20 cellular contexts compared by ENCODE assay signal in the genomic region with DNA sequence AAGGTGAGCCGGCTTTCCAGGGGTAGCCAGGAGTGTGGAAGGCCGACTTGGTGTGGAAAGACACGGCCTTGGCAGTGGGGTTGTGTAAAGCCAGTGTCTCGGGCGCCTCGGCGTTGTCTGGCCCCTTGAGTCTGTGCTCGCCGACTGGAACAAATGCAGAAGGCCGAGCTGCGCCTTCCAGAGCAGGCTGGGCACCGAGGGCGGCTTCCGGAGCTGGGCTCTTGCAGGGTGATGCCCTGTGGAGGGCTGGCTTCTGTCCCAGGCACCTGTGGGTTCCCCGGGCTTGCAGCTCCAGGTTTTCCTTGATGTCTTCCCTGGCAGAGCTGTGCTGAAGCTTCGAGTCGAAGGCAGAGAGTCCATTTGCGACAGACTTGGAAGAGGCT. TPM values are rescaled to one million over a fixed set of nuclear protein-coding genes. Genes with fewer than 3 reads are reported as not detected.
DNase-seq lines count a peak whose midpoint lies in the region; ATAC-seq, FAIRE-seq and TF ChIP-seq lines count a peak whose summit lies in the region.
"Had no signal": no experiment of that assay in that cellular context is flagged by ENCODE, and none has a peak within 500 bp of the region (broad histone marks: within the 10 kb centered on the region; RNA-seq: fewer than 3 reads in every experiment).

No MANE protein-coding gene starts in this region.

- peaks cover 32% of the 10 kb centered on the region for H3K36me3 Mint-ChIP-seq in WTC11
- peaks cover 33% of the 10 kb centered on the region for H3K36me3 Mint-ChIP-seq in type B pancreatic cell

- H3K27ac ChIP-seq in left ventricle myocardium inferior (replicated peaks): peak overlapping the region; percentile 84
- H3K27ac ChIP-seq in kidney (ENCODE audit: low read depth in 2 of 2, low read length in 2 of 2): no peak overlapping the region
- H3K27ac ChIP-seq in vagina: no peak overlapping the region
- H3K27ac ChIP-seq: SK-N-MC had no signal

- H3K4me3 Mint-ChIP-seq in WTC11 (no peak overlapping the region), type B pancreatic cell (no peak overlapping the region)
- H3K4me3 Mint-ChIP-seq: CD8-positive, alpha-beta memory T cell; IgD-negative memory B cell had no signal

- POLR2A ChIA-PET in WTC11 (lab: Charles Lee): no interaction called here

- H3K27me3 ChIP-seq in left ventricle myocardium inferior (ENCODE audit: low read depth) (no peaks in the 10 kb centered on the region), vagina (no peaks in the 10 kb centered on the region)

- no peak overlapping the region for H3K9ac ChIP-seq in kidney (ENCODE audit: low read length in 2 of 2)

- peaks cover 19% of the 10 kb centered on the region for H3K4me1 Mint-ChIP-seq in WTC11
- peaks cover 16% of the 10 kb centered on the region for H3K4me1 Mint-ChIP-seq in type B pancreatic cell (ENCODE audit: unreplicated experiment)
- H3K4me1 Mint-ChIP-seq: IgD-negative memory B cell had no signal

- CTCF ChIA-PET in WTC11 (lab: Charles Lee): interaction anchor here (1.0 to 1.2 kb wide), 2 partner anchors 9 to 50 kb away, joined by 3 to 4 read pairs; no protein-coding TSS in a partner anchor

- FAIRE-seq in kidney (lab: Jason Lieb, UNC) (no peak), H54 (lab: Jason Lieb, UNC) (no peak)

- H3K4me3 ChIP-seq in left ventricle myocardium inferior: peak overlapping the region; percentile 60
- no peak overlapping the region for H3K4me3 ChIP-seq in kidney (ENCODE audit: low read length in 2 of 2)
- H3K4me3 ChIP-seq in vagina: no peak overlapping the region
- H3K4me3 ChIP-seq: HAP-1, SK-N-MC had no signal

- H3K36me3 ChIP-seq in left ventricle myocardium inferior: no peaks in the 10 kb centered on the region
- H3K36me3 ChIP-seq in kidney (ENCODE audit: control insufficient read depth in 1 of 2, insufficient read depth in 2 of 2, low read length in 2 of 2): peaks cover 10 to 12% of the 10 kb centered on the region in 2 donors
- peaks cover 0 to 31% of the 10 kb centered on the region in 2 donors for H3K36me3 ChIP-seq in vagina

- TF ChIP-seq POLR2A in vagina (IDR thresholded peaks at IDR 0.05) (no peak), H54 (IDR thresholded peaks at IDR 0.05; ENCODE audit: low read depth, low read length) (no peak)

- TF ChIP-seq CTCF in left ventricle myocardium inferior (IDR thresholded peaks at IDR 0.05; ENCODE audit: borderline replicate concordance) (no peak), WTC11 (IDR thresholded peaks at IDR 0.05) (no peak), kidney (IDR thresholded peaks at IDR 0.05; ENCODE audit: borderline replicate concordance, extremely low read depth, insufficient read depth) (no peak), type B pancreatic cell (conservative IDR thresholded peaks at IDR 0.05) (no peak), vagina (IDR thresholded peaks at IDR 0.05) (no peak)

- H3K27ac Mint-ChIP-seq in WTC11 (peak overlapping the region; percentile 89), type B pancreatic cell (peak overlapping the region; percentile 48)
- H3K27ac Mint-ChIP-seq: CD8-positive, alpha-beta memory T cell had no signal

- H3K9me3 Mint-ChIP-seq in WTC11 (peaks cover 15% of the 10 kb centered on the region), type B pancreatic cell (peaks cover 6% of the 10 kb centered on the region)
- H3K9me3 Mint-ChIP-seq: CD8-positive, alpha-beta memory T cell had no signal

- intact Hi-C loops in left ventricle myocardium inferior (cut with micrococcal nuclease) (no loop called here), Right ventricle myocardium inferior (cut with DNase I) (loop anchor here (2.0 to 5.0 kb wide), 2 partner anchors 25 to 35 kb away; no protein-coding TSS in a partner anchor), kidney (cut with DNase I) (no loop called here), vagina (cut with DNase I) (no loop called here)

- H3K9me3 ChIP-seq in left ventricle myocardium inferior (replicated peaks) (no peaks in the 10 kb centered on the region), kidney (ENCODE audit: control insufficient read depth in 1 of 2, low read length in 2 of 2) (no peaks in the 10 kb centered on the region), vagina (no peaks in the 10 kb centered on the region)
- H3K9me3 ChIP-seq: HAP-1 had no signal

- H3K27me3 Mint-ChIP-seq in WTC11 (ENCODE audit: low read depth) (no peaks in the 10 kb centered on the region), type B pancreatic cell (no peaks in the 10 kb centered on the region)
- H3K27me3 Mint-ChIP-seq: CD8-positive, alpha-beta memory T cell; IgD-negative memory B cell had no signal

- DNase-seq in left ventricle myocardium inferior: no peak
- DNase-seq in Right ventricle myocardium inferior (ENCODE audit: missing footprints): no peak
- DNase-seq in WTC11 (ENCODE audit: low spot score): no peak
- peak; percentile 69 for DNase-seq in kidney
- DNase-seq in type B pancreatic cell (ENCODE audit: extremely low spot score, unreplicated experiment): no peak
- DNase-seq in vagina (ENCODE audit: extremely low spot score in 2 of 2): no peak
- no peak for DNase-seq in middle frontal gyrus (ENCODE audit: extremely low spot score, low spot score)
- DNase-seq in H54 (ENCODE audit: insufficient read length, low spot score): no peak
- DNase-seq: ACHN; CD8-positive, alpha-beta memory T cell; EL; NCI-H1436; NCI-H2081 treated with DMSO at 0.1 percent for 48 hours; NCI-H226; NCI-H526 treated with DMSO at 0.1 percent for 48 hours; NK-92 treated with Interleukin-12 subunit alpha and Interleukin-12 subunit beta, amount 100 ng/mL, for 24 hours; OCI-M1 had no signal

- ATAC-seq in Right ventricle myocardium inferior: no peak
- ATAC-seq in WTC11: no peak

- H3K4me1 ChIP-seq in left ventricle myocardium inferior (peaks cover 39% of the 10 kb centered on the region), kidney (ENCODE audit: control insufficient read depth in 1 of 2, insufficient read depth in 1 of 2, low read depth in 1 of 2, low read length in 2 of 2) (peaks cover 0 to 7% of the 10 kb centered on the region in 2 donors), vagina (peaks cover 9% of the 10 kb centered on the region)

TF ChIP-seq in WTC11, 78 proteins besides CTCF, POLR2A, EP300 and RAD21 (continues in another document):
- TF ChIP-seq, protein P1, sequence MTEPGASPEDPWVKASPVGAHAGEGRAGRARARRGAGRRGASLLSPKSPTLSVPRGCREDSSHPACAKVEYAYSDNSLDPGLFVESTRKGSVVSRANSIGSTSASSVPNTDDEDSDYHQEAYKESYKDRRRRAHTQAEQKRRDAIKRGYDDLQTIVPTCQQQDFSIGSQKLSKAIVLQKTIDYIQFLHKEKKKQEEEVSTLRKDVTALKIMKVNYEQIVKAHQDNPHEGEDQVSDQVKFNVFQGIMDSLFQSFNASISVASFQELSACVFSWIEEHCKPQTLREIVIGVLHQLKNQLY (CRISPR knock-in tag; IDR thresholded peaks at IDR 0.05): no peak
- TF ChIP-seq ZNF263 (CRISPR knock-in tag; IDR thresholded peaks at IDR 0.05; ENCODE audit: low read depth) (no peak), TCF7 (CRISPR knock-in tag; IDR thresholded peaks at IDR 0.05; ENCODE audit: low read depth) (no peak), GABPB1 (CRISPR knock-in tag; IDR thresholded peaks at IDR 0.05) (no peak), PRRX2 (CRISPR knock-in tag; IDR thresholded peaks at IDR 0.05) (no peak), HMGA2 (CRISPR knock-in tag; IDR thresholded peaks at IDR 0.05) (no peak)
- TF ChIP-seq, protein P2, sequence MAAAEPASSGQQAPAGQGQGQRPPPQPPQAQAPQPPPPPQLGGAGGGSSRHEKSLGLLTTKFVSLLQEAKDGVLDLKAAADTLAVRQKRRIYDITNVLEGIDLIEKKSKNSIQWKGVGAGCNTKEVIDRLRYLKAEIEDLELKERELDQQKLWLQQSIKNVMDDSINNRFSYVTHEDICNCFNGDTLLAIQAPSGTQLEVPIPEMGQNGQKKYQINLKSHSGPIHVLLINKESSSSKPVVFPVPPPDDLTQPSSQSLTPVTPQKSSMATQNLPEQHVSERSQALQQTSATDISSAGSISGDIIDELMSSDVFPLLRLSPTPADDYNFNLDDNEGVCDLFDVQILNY (CRISPR knock-in tag; IDR thresholded peaks at IDR 0.05): no peak
- TF ChIP-seq, protein P3, sequence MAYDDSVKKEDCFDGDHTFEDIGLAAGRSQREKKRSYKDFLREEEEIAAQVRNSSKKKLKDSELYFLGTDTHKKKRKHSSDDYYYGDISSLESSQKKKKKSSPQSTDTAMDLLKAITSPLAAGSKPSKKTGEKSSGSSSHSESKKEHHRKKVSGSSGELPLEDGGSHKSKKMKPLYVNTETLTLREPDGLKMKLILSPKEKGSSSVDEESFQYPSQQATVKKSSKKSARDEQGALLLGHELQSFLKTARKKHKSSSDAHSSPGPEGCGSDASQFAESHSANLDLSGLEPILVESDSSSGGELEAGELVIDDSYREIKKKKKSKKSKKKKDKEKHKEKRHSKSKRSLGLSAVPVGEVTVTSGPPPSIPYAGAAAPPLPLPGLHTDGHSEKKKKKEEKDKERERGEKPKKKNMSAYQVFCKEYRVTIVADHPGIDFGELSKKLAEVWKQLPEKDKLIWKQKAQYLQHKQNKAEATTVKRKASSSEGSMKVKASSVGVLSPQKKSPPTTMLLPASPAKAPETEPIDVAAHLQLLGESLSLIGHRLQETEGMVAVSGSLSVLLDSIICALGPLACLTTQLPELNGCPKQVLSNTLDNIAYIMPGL (CRISPR knock-in tag; IDR thresholded peaks at IDR 0.05): no peak

RNA-seq across cellular contexts. Expression of a gene that starts 8.0 kb away (rescaled TPM):
- total RNA-seq in left ventricle myocardium inferior: not detected
- not detected for total RNA-seq in Right ventricle myocardium inferior
- 0.04 to 0.07 TPM in 2 of 3 replicates, not detected in the other for total RNA-seq in WTC11 (2021)
- total RNA-seq in kidney: 0.25 TPM
- 0.30 TPM for polyA plus RNA-seq in kidney (ENCODE audit: insufficient read depth, low read depth, low replicate concordance)
- 10.3 and 34.7 TPM in 2 replicates for total RNA-seq in type B pancreatic cell (ENCODE audit: low replicate concordance)
- total RNA-seq in vagina: 83.0 TPM
- total RNA-seq: CD8-positive, alpha-beta memory T cell had no signal
- polyA plus RNA-seq: CD8-positive, alpha-beta memory T cell; IgD-negative memory B cell had no signal
